11 cellular contexts compared by ENCODE assay signal in genomic region chr11:100562102-100562501, GRCh38.
A peak's percentile ranks its signal among the peaks of the same experiment; 100 is the strongest.
DNase-seq lines count a peak whose midpoint lies in the region; ATAC-seq and TF ChIP-seq lines count a peak whose summit lies in the region.
"Had no signal": no experiment of that assay in that cellular context is flagged by ENCODE, and none has a peak within 500 bp of the region (broad histone marks: within the 10 kb centered on the region; RNA-seq: fewer than 3 reads in every experiment).

No MANE protein-coding gene starts in this region.

- POLR2A ChIA-PET in activated CD8-positive, alpha-beta T cell treated with anti-CD3 and anti-CD28 coated beads for 36 hours (lab: Charles Lee), result interaction anchor here (0.6 kb wide), 1 partner anchor 18 kb away, joined by 3 read pairs; no protein-coding TSS in a partner anchor

- H3K4me3 ChIP-seq in brain microvascular endothelial cell (ENCODE audit: low read depth, low read length) (no peak overlapping the region), hepatocyte (no peak overlapping the region), subcutaneous abdominal adipose tissue (ENCODE audit: low read depth in 1 of 5, low read length in 5 of 5) (no peak overlapping the region)
- H3K4me3 ChIP-seq: skin epidermis, stomach had no signal

- H2AFZ ChIP-seq in hepatocyte, result no peak overlapping the region

- H3K27ac Mint-ChIP-seq in activated CD8-positive, alpha-beta T cell treated with anti-CD3 and anti-CD28 coated beads for 36 hours, result no peak overlapping the region
- H3K27ac Mint-ChIP-seq: activated CD4-positive, alpha-beta memory T cell treated with anti-CD3 and anti-CD28 coated beads, Interleukin-2, amount 10 ng/mL, durations not matched to agents 7 days and 5 days had no signal

- H3K36me3 ChIP-seq in brain microvascular endothelial cell (replicated peaks) (no peaks in the 10 kb centered on the region), hepatocyte (replicated peaks; ENCODE audit: insufficient read depth, low read depth) (no peaks in the 10 kb centered on the region), subcutaneous abdominal adipose tissue (ENCODE audit: control insufficient read depth in 5 of 5, insufficient read depth in 5 of 5, low read length in 5 of 5) (no peaks in the 10 kb centered on the region)
- H3K36me3 ChIP-seq: stomach had no signal

- H3K27ac ChIP-seq in brain microvascular endothelial cell, result no peak overlapping the region
- H3K27ac ChIP-seq in hepatocyte, result peak overlapping the region; percentile 24
- peak overlapping the region; percentile 71 for H3K27ac ChIP-seq in subcutaneous abdominal adipose tissue (ENCODE audit: low read depth, low read length)
- H3K27ac ChIP-seq: stomach had no signal

- no peak overlapping the region for H3K9ac ChIP-seq in subcutaneous abdominal adipose tissue (ENCODE audit: low read length in 5 of 5)

- H3K4me2 ChIP-seq in hepatocyte, result no peak overlapping the region

- TF ChIP-seq CTCF in brain microvascular endothelial cell (IDR thresholded peaks at IDR 0.05; ENCODE audit: low read depth, low read length, missing control alignments) (no peak), hepatocyte (IDR thresholded peaks at IDR 0.05; ENCODE audit: poor library complexity) (no peak)
- no peak for TF ChIP-seq CTCF in activated CD8-positive, alpha-beta T cell treated with anti-CD3 and anti-CD28 coated beads for 36 hours (IDR thresholded peaks at IDR 0.05)

- H3K9me3 ChIP-seq in hepatocyte (ENCODE audit: low read depth) (no peaks in the 10 kb centered on the region), subcutaneous abdominal adipose tissue (ENCODE audit: control insufficient read depth in 5 of 5, low read length in 5 of 5) (no peaks in the 10 kb centered on the region)
- H3K9me3 ChIP-seq: stomach had no signal

- H3K4me1 Mint-ChIP-seq in activated CD8-positive, alpha-beta T cell treated with anti-CD3 and anti-CD28 coated beads for 36 hours (ENCODE audit: low read depth), result no peaks in the 10 kb centered on the region
- H3K4me1 Mint-ChIP-seq: activated CD4-positive, alpha-beta memory T cell treated with anti-CD3 and anti-CD28 coated beads, Interleukin-2, amount 10 ng/mL, durations not matched to agents 7 days and 5 days had no signal

- peaks cover 2% of the 10 kb centered on the region for H3K27me3 Mint-ChIP-seq in activated CD8-positive, alpha-beta T cell treated with anti-CD3 and anti-CD28 coated beads for 36 hours
- H3K27me3 Mint-ChIP-seq: activated CD4-positive, alpha-beta memory T cell treated with anti-CD3 and anti-CD28 coated beads, Interleukin-2, amount 10 ng/mL, durations not matched to agents 7 days and 5 days had no signal

- 52% methylated on average over 2 of the region's 2 CpGs for WGBS in hepatocyte (ENCODE audit: low lambda C conversion rate, missing lambda C conversion rate)

- no peaks in the 10 kb centered on the region for H3K9me3 Mint-ChIP-seq in activated CD8-positive, alpha-beta T cell treated with anti-CD3 and anti-CD28 coated beads for 36 hours

- no peak overlapping the region for H3K4me3 Mint-ChIP-seq in activated CD8-positive, alpha-beta T cell treated with anti-CD3 and anti-CD28 coated beads for 36 hours
- H3K4me3 Mint-ChIP-seq: activated CD4-positive, alpha-beta memory T cell treated with anti-CD3 and anti-CD28 coated beads, Interleukin-2, amount 10 ng/mL, durations not matched to agents 7 days and 5 days had no signal

- no peaks in the 10 kb centered on the region for H3K79me2 ChIP-seq in hepatocyte

- no peaks in the 10 kb centered on the region for H3K9me2 ChIP-seq in hepatocyte (replicated peaks; ENCODE audit: insufficient read depth)

- H3K4me1 ChIP-seq in hepatocyte (ENCODE audit: insufficient read depth), result peaks cover 13% of the 10 kb centered on the region
- peaks cover 0 to 24% (median 17%) of the 10 kb centered on the region in 5 donors for H3K4me1 ChIP-seq in subcutaneous abdominal adipose tissue (ENCODE audit: control insufficient read depth in 5 of 5, insufficient read depth in 5 of 5, low read length in 5 of 5)

- H4K20me1 ChIP-seq in hepatocyte (ENCODE audit: insufficient read depth, poor library complexity, severe bottlenecking), result no peaks in the 10 kb centered on the region

- no peaks in the 10 kb centered on the region for H3K36me3 Mint-ChIP-seq in activated CD8-positive, alpha-beta T cell treated with anti-CD3 and anti-CD28 coated beads for 36 hours (ENCODE audit: low read depth)

- DNase-seq in HPDE6-E6E7 (ENCODE audit: extremely low spot score), result peak; percentile 34
- DNase-seq in brain microvascular endothelial cell, result peak; percentile 87
- DNase-seq in hepatocyte (ENCODE audit: low spot score), result no peak
- DNase-seq in CD1c-positive myeloid dendritic cell (ENCODE audit: extremely low spot score), result no peak
- DNase-seq in NCI-H1694 treated with DMSO at 0.1 percent for 48 hours (lab: John Stamatoyannopoulos, UW), result no peak
- no peak for DNase-seq in activated CD8-positive, alpha-beta T cell treated with anti-CD3 and anti-CD28 coated beads for 36 hours
- DNase-seq: activated CD4-positive, alpha-beta memory T cell treated with anti-CD3 and anti-CD28 coated beads, Interleukin-2, amount 10 ng/mL, durations not matched to agents 7 days and 5 days; stomach had no signal

- in situ Hi-C loops in brain microvascular endothelial cell (cut with HindIII; ENCODE audit: low pct_ligation_motif_present, low sequenced_read_pairs), result no loop called here

- intact Hi-C loops in activated CD8-positive, alpha-beta T cell treated with anti-CD3 and anti-CD28 coated beads for 36 hours (cut with micrococcal nuclease), result no loop called here

- no peak for ATAC-seq in HG03521 (IDR thresholded peaks at IDR 0.05; ENCODE audit: unreplicated experiment)
- no peak for ATAC-seq in activated CD8-positive, alpha-beta T cell treated with anti-CD3 and anti-CD28 coated beads for 36 hours

- CTCF ChIA-PET in activated CD8-positive, alpha-beta T cell treated with anti-CD3 and anti-CD28 coated beads for 36 hours (lab: Charles Lee), result interaction anchor here (1.6 kb wide), 1 partner anchor 15 kb away, joined by 3 read pairs; no protein-coding TSS in a partner anchor

- no peaks in the 10 kb centered on the region for H3K27me3 ChIP-seq in brain microvascular endothelial cell (replicated peaks)
- H3K27me3 ChIP-seq in hepatocyte, result no peaks in the 10 kb centered on the region
- no peaks in the 10 kb centered on the region for H3K27me3 ChIP-seq in subcutaneous abdominal adipose tissue (ENCODE audit: control insufficient read depth in 5 of 5, insufficient read depth in 4 of 5, low read length in 5 of 5)
- H3K27me3 ChIP-seq: stomach had no signal

Comparison
In these comparisons a context has a peak if more than half of its experiments do, and no peak if none do; other contexts are left out.
1. DNase-seq: peak in HPDE6-E6E7 (single experiment) and brain microvascular endothelial cell (single experiment); none in hepatocyte (single experiment), CD1c-positive myeloid dendritic cell (single experiment), NCI-H1694 treated with DMSO at 0.1 percent for 48 hours (single experiment) and activated CD8-positive, alpha-beta T cell treated with anti-CD3 and anti-CD28 coated beads for 36 hours (single experiment).